In the genomic region with DNA sequence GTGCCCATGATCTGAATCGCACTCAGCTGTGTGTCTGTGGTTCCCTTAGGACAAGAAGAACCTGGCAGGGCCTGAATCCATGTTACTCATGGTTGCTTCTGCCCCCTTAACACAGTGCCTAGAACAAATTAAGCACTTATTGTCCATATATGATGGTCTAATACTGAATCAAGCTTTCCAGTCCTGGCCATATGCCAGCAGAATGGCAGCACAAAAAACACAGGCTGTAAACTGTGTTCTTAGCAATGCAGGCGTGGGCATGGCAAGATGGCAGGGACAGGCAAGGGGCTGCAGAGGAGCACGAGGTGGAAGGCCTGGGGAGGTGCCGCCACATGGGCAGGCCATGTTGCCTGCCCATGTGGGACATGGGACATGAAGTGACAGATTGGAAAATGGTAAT, we compare ENCODE assay signal across 20 cellular contexts.
DNase-seq lines count a peak whose midpoint lies in the region; ATAC-seq and TF ChIP-seq lines count a peak whose summit lies in the region.
"Had no signal": no experiment of that assay in that cellular context is flagged by ENCODE, and none has a peak within 500 bp of the region (broad histone marks: within the 10 kb centered on the region; RNA-seq: fewer than 3 reads in every experiment).

No MANE protein-coding gene starts in this region.

- H2BK5ac ChIP-seq in mesenchymal stem cell (ENCODE audit: low read depth, low read length, poor library complexity, severe bottlenecking): no peak overlapping the region

- H3K9me3 ChIP-seq in GM23248 (ENCODE audit: low read depth) (no peaks in the 10 kb centered on the region), mesenchymal stem cell (ENCODE audit: control insufficient read depth, low read length) (no peaks in the 10 kb centered on the region), skeletal muscle tissue (ENCODE audit: control insufficient read depth in 3 of 3, low read length in 3 of 3) (no peaks in the 10 kb centered on the region)

- H3K4ac ChIP-seq in mesenchymal stem cell (ENCODE audit: low read depth in 1 of 2, low read length in 2 of 2): no peak overlapping the region

- peak overlapping the region; percentile 65 for H3K27ac ChIP-seq in GM23248
- H3K27ac ChIP-seq in VCaP: peak overlapping the region; percentile 2; the same call in 1 of the 2 replicates
- peak overlapping the region; percentile 21 for H3K27ac ChIP-seq in mesenchymal stem cell (ENCODE audit: low read length, poor library complexity, severe bottlenecking)
- H3K27ac ChIP-seq in skeletal muscle tissue (ENCODE audit: low read depth, low read length): peak overlapping the region; percentile 17
- H3K27ac ChIP-seq: Peyer's patch had no signal

- no peak for TF ChIP-seq CTCF in VCaP (conservative IDR thresholded peaks at IDR 0.05)

- H3K4me1 ChIP-seq in GM23248 (ENCODE audit: insufficient read depth) (peaks cover 50% of the 10 kb centered on the region), mesenchymal stem cell (ENCODE audit: control insufficient read depth, insufficient read depth, low read depth, low read length) (peaks cover 21% of the 10 kb centered on the region), skeletal muscle tissue (ENCODE audit: control insufficient read depth in 3 of 3, insufficient read depth in 3 of 3, low read length in 3 of 3) (peaks cover 18 to 40% (median 31%) of the 10 kb centered on the region in 3 donors)
- H3K4me1 ChIP-seq: Peyer's patch had no signal

- no peak overlapping the region for H3K4me3 ChIP-seq in GM23248
- no peak overlapping the region for H3K4me3 ChIP-seq in mesenchymal stem cell (ENCODE audit: insufficient read depth in 1 of 2, low read depth in 1 of 2, low read length in 2 of 2)
- H3K4me3 ChIP-seq in skeletal muscle tissue (ENCODE audit: low read length in 3 of 3): no peak overlapping the region
- H3K4me3 ChIP-seq: Peyer's patch had no signal

- H3K4me2 ChIP-seq in GM23248 (ENCODE audit: unreplicated experiment) (peak overlapping the region; percentile 22), mesenchymal stem cell (ENCODE audit: low read length, poor library complexity, severe bottlenecking) (no peak overlapping the region)

- H3K23ac ChIP-seq in mesenchymal stem cell (ENCODE audit: low read length in 2 of 2): peak overlapping the region in 1 of 2 experiments; percentile 17

- ATAC-seq in GM18517 (IDR thresholded peaks at IDR 0.05; ENCODE audit: unreplicated experiment) (no peak), GM21515 (IDR thresholded peaks at IDR 0.05; ENCODE audit: unreplicated experiment) (no peak), HG02852 (IDR thresholded peaks at IDR 0.05; ENCODE audit: unreplicated experiment) (no peak)
- ATAC-seq: HCT116 had no signal

- H3F3A ChIP-seq in GM23248 (ENCODE audit: insufficient read depth): peaks cover 60% of the 10 kb centered on the region

- H3K14ac ChIP-seq in mesenchymal stem cell (ENCODE audit: low read length in 2 of 2): no peak overlapping the region

- H3K27me3 ChIP-seq in GM23248 (replicated peaks; ENCODE audit: insufficient read depth) (no peaks in the 10 kb centered on the region), mesenchymal stem cell (ENCODE audit: control insufficient read depth in 1 of 2, insufficient read depth in 1 of 2, low read length in 2 of 2) (no peaks in the 10 kb centered on the region), skeletal muscle tissue (ENCODE audit: control insufficient read depth in 3 of 3, insufficient read depth in 3 of 3, low read length in 3 of 3) (no peaks in the 10 kb centered on the region)
- H3K27me3 ChIP-seq: Peyer's patch had no signal

- peaks cover 13% of the 10 kb centered on the region for H3K36me3 ChIP-seq in GM23248 (ENCODE audit: low read depth)
- peaks cover 44 to 51% of the 10 kb centered on the region in 2 experiments for H3K36me3 ChIP-seq in mesenchymal stem cell (ENCODE audit: control insufficient read depth in 1 of 2, insufficient read depth in 2 of 2, low read depth in 1 of 2, low read length in 2 of 2)
- peaks cover 27 to 33% (median 28%) of the 10 kb centered on the region in 3 donors for H3K36me3 ChIP-seq in skeletal muscle tissue (ENCODE audit: control insufficient read depth in 3 of 3, insufficient read depth in 3 of 3, low read length in 3 of 3)

- peaks cover 42% of the 10 kb centered on the region for H3K79me1 ChIP-seq in mesenchymal stem cell (replicated peaks; ENCODE audit: low read length, poor library complexity, severe bottlenecking)

- DNase-seq in GM23248 (peak; percentile 54), mesenchymal stem cell (no peak)
- DNase-seq: Calu3; CD4-positive, alpha-beta T cell; DMS53; Karpas-422; MM.1S; NCI-H1092 treated with DMSO at 0.1 percent for 48 hours; NCI-H1694; NCI-H2107; NCI-H2227 treated with DMSO at 0.1 percent for 48 hours; NCI-H524; SHP77 treated with DMSO at 0.1 percent for 48 hours had no signal

- H2BK15ac ChIP-seq in mesenchymal stem cell (ENCODE audit: low read depth, poor library complexity, severe bottlenecking): no peak overlapping the region

- no peaks in the 10 kb centered on the region for H4K20me1 ChIP-seq in GM23248 (ENCODE audit: insufficient read depth)

- H3K79me2 ChIP-seq in GM23248 (ENCODE audit: insufficient read depth): peaks cover 83% of the 10 kb centered on the region

- no peak overlapping the region for H3K9ac ChIP-seq in GM23248
- no peak overlapping the region for H3K9ac ChIP-seq in mesenchymal stem cell (ENCODE audit: low read length)
- H3K9ac ChIP-seq in skeletal muscle tissue (ENCODE audit: low read depth in 1 of 3, low read length in 3 of 3): no peak overlapping the region

- H2BK120ac ChIP-seq in mesenchymal stem cell (ENCODE audit: low read depth, low read length): no peak overlapping the region

- no peak overlapping the region for H2AFZ ChIP-seq in GM23248
- no peak overlapping the region for H2AFZ ChIP-seq in mesenchymal stem cell (ENCODE audit: low read depth, low read length)

- H2BK12ac ChIP-seq in mesenchymal stem cell (ENCODE audit: low read length in 2 of 2): no peak overlapping the region

- no peak overlapping the region for H4K8ac ChIP-seq in mesenchymal stem cell (ENCODE audit: low read length)

- H3K9me2 ChIP-seq in GM23248 (ENCODE audit: insufficient read depth): no peaks in the 10 kb centered on the region

- no peak overlapping the region for H2AK5ac ChIP-seq in mesenchymal stem cell (ENCODE audit: low read length, severe bottlenecking)

- WGBS in GM23248 (ENCODE audit: low coverage in 1 of 2, low lambda C conversion rate in 2 of 2, missing lambda C conversion rate in 2 of 2), 2 experiments: 85 to 91% methylated on average over 4 of the region's 4 CpGs
- 98% methylated on average over 4 of the region's 4 CpGs for WGBS in mesenchymal stem cell

- H3K18ac ChIP-seq in mesenchymal stem cell (ENCODE audit: low read depth in 1 of 2, low read length in 2 of 2): no peak overlapping the region

- in situ Hi-C loops in GM23248 (cut with MboI): no loop called here

- H4K91ac ChIP-seq in mesenchymal stem cell (ENCODE audit: low read length): no peak overlapping the region

Comparison
In these comparisons a context has a peak if more than half of its experiments do, and no peak if none do; other contexts are left out.
1. H3K27ac ChIP-seq: peak in every context shown above with its lines; median percentile 65 in GM23248; 21 in mesenchymal stem cell; 17 in skeletal muscle tissue; 2 in VCaP.